Comparison of ENCODE assay signal across 8 cellular contexts in genomic region chr19:409515-410242, GRCh38. TPM values are rescaled to one million over a fixed set of nuclear protein-coding genes. Genes with fewer than 3 reads are reported as not detected.
DNase-seq lines count a peak whose midpoint lies in the region; ATAC-seq and TF ChIP-seq lines count a peak whose summit lies in the region.

No MANE protein-coding gene starts in this region.

- H3K27ac Mint-ChIP-seq in activated CD4-positive, alpha-beta memory T cell treated with anti-CD3 and anti-CD28 coated beads for 36 hours: no peak overlapping the region

- no peak for TF ChIP-seq CTCF in stomach (IDR thresholded peaks at IDR 0.05)

- H3K4me1 ChIP-seq in iPS-15b (ENCODE audit: control insufficient read depth, insufficient read depth, low read length) (peaks cover 10% of the 10 kb centered on the region), stomach (peaks cover 18 to 33% (median 29%) of the 10 kb centered on the region in 4 donors)

- no peak overlapping the region for H3K9ac ChIP-seq in iPS-15b (ENCODE audit: low read depth, low read length)

- ATAC-seq in GM18505 (IDR thresholded peaks at IDR 0.05; ENCODE audit: unreplicated experiment): no peak

- POLR2A ChIA-PET in activated CD4-positive, alpha-beta memory T cell treated with anti-CD3 and anti-CD28 coated beads for 36 hours (lab: Charles Lee): no interaction called here

- H3K9me3 ChIP-seq in iPS-15b (ENCODE audit: control insufficient read depth, insufficient read depth, low read length): no peaks in the 10 kb centered on the region
- H3K9me3 ChIP-seq in stomach: no peaks in the 10 kb centered on the region

- H3K4me3 Mint-ChIP-seq in activated CD4-positive, alpha-beta memory T cell treated with anti-CD3 and anti-CD28 coated beads for 36 hours: peak overlapping the region; percentile 68

- H3K27me3 Mint-ChIP-seq in activated CD4-positive, alpha-beta memory T cell treated with anti-CD3 and anti-CD28 coated beads for 36 hours: peaks cover 16% of the 10 kb centered on the region

- WGBS in stomach, 5 donors: 2 to 6% (median 3%) methylated on average over 20 to 23 of the region's 23 CpGs

- no peak for TF ChIP-seq POLR2A in stomach (IDR thresholded peaks at IDR 0.05)
- no peak for TF ChIP-seq POLR2A in GM18505 (IDR thresholded peaks at IDR 0.05; ENCODE audit: borderline replicate concordance, extremely low read depth, insufficient read depth, insufficient read length)

- H3K9me3 Mint-ChIP-seq in activated CD4-positive, alpha-beta memory T cell treated with anti-CD3 and anti-CD28 coated beads for 36 hours: no peaks in the 10 kb centered on the region

- TF ChIP-seq EP300 in stomach (IDR thresholded peaks at IDR 0.05): no peak

- no peaks in the 10 kb centered on the region for H3K36me3 Mint-ChIP-seq in activated CD4-positive, alpha-beta memory T cell treated with anti-CD3 and anti-CD28 coated beads for 36 hours

- no peak overlapping the region for H3K27ac ChIP-seq in stomach

- H3K36me3 ChIP-seq in iPS-15b (ENCODE audit: control insufficient read depth, insufficient read depth, low read length) (peaks cover 11% of the 10 kb centered on the region), stomach (no peaks in the 10 kb centered on the region)

- peak overlapping the region; percentile 57 for H3K4me3 ChIP-seq in iPS-15b (ENCODE audit: low read depth, low read length)
- H3K4me3 ChIP-seq in stomach: peak overlapping the region; percentile 44 to 57 (median 51)

- peaks cover 6% of the 10 kb centered on the region for H3K4me1 Mint-ChIP-seq in activated CD4-positive, alpha-beta memory T cell treated with anti-CD3 and anti-CD28 coated beads for 36 hours (ENCODE audit: low read depth)

- intact Hi-C loops in activated CD4-positive, alpha-beta memory T cell treated with anti-CD3 and anti-CD28 coated beads for 36 hours (cut with micrococcal nuclease): no loop called here
- intact Hi-C loops in stomach (cut with DNase I; ENCODE audit: low total_unique reads): no loop called here

- CTCF ChIA-PET in activated CD4-positive, alpha-beta memory T cell treated with anti-CD3 and anti-CD28 coated beads for 36 hours (lab: Charles Lee): interaction anchor here (0.9 kb wide), 1 partner anchor 97 kb away, joined by 3 read pairs; no protein-coding TSS in a partner anchor

- DNase-seq in NCI-H526 (lab: John Stamatoyannopoulos, UW): peak; percentile 32 to 58
- DNase-seq in NCI-H526 treated with DMSO at 0.1 percent for 48 hours (lab: John Stamatoyannopoulos, UW): no peak
- no peak for DNase-seq in activated CD4-positive, alpha-beta memory T cell treated with anti-CD3 and anti-CD28 coated beads for 36 hours
- no peak for DNase-seq in stomach
- DNase-seq in NCI-H1436 treated with DMSO at 0.1 percent for 48 hours (lab: John Stamatoyannopoulos, UW): no peak
- no peak for DNase-seq in NCI-H1694 treated with DMSO at 0.1 percent for 48 hours (lab: John Stamatoyannopoulos, UW)

- H3K27me3 ChIP-seq in iPS-15b (ENCODE audit: control insufficient read depth, insufficient read depth, low read length) (peaks cover 2% of the 10 kb centered on the region), stomach (peaks cover 5 to 95% (median 62%) of the 10 kb centered on the region in 3 donors)

RNA-seq across cellular contexts. Expression of gene C2CD4C, which starts 0.7 kb away (rescaled TPM):
- total RNA-seq in activated CD4-positive, alpha-beta memory T cell treated with anti-CD3 and anti-CD28 coated beads for 36 hours: under 1 TPM; 0.33 to 0.44 TPM
- 1 to 10 TPM in 1 of 5 donors, under 1 TPM in 1, not detected in 3; 0.73 to 9.3 TPM for total RNA-seq in stomach
- under 1 TPM; 0.31 to 0.61 (median 0.55) TPM for polyA plus RNA-seq in stomach

RNA-seq across cellular contexts. Expression of gene SHC2, which starts 51.2 kb away (rescaled TPM):
- under 1 TPM in 1 of 2 experiments, not detected in 1; 0.21 TPM for total RNA-seq in activated CD4-positive, alpha-beta memory T cell treated with anti-CD3 and anti-CD28 coated beads for 36 hours
- total RNA-seq in stomach: 100 to 1,000 TPM in 2 of 5 donors, 10 to 100 TPM in 3; 13.8 to 169 (median 34.8) TPM
- 10 to 100 TPM; 27.6 to 40.7 (median 38.4) TPM for polyA plus RNA-seq in stomach

Comparison
In these comparisons a context has a peak if more than half of its experiments do, and no peak if none do; other contexts are left out.
1. DNase-seq: peak in NCI-H526 (2 of 2); none in NCI-H526 treated with DMSO at 0.1 percent for 48 hours (single experiment), activated CD4-positive, alpha-beta memory T cell treated with anti-CD3 and anti-CD28 coated beads for 36 hours (single experiment), stomach (single experiment), NCI-H1436 treated with DMSO at 0.1 percent for 48 hours (single experiment) and NCI-H1694 treated with DMSO at 0.1 percent for 48 hours (single experiment).
2. RNA of gene SHC2, which starts 51.2 kb away (total RNA-seq): 13.8 to 169 TPM in stomach; 0.21 TPM in activated CD4-positive, alpha-beta memory T cell treated with anti-CD3 and anti-CD28 coated beads for 36 hours; every median in the first group is over 10 times any median in the second.